18 cellular contexts compared by ENCODE assay signal in the genomic region with DNA sequence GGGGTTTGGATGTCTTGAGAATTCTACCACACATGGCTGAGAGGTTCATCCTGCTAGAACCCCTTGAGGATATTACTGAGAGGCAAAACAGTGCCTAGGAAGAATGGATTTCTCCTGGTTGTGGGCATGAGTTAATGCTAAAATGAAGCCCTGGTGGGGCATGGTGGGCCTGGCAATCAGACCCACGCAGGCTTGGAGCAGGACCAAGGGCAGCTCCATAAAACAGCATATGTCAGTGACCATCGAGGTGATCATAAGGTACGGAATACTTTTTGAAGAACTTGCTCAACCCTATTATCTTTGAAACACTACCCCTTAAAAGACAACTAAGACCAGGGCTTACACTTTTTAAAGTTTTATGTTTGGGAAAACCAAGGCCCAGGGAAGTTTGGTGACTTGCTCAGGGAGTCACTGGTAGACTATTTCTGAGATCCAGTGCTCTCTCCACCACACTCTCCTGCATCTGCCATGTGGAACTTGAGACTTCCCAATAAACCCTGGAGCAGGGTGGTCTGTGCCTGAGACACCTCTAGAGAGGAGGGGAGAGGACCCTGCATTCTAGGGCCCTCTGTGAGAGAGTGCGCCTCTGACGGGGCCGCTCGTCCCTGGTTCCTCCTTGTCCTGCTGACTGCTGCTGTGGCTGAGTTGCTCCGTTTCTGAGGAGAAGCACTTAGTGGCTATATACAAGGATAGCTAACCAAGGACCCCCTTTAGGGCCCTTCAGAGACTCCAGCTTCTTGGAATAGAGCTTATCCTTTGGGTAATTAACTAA. TPM values are rescaled to one million over a fixed set of nuclear protein-coding genes. Genes with fewer than 3 reads are reported as not detected.
DNase-seq lines count a peak whose midpoint lies in the region; ATAC-seq and TF ChIP-seq lines count a peak whose summit lies in the region.
"Had no signal": no experiment of that assay in that cellular context is flagged by ENCODE, and none has a peak within 500 bp of the region (broad histone marks: within the 10 kb centered on the region; RNA-seq: fewer than 3 reads in every experiment).

No MANE protein-coding gene starts in this region.

- WGBS in transverse colon (ENCODE audit: low coverage in 1 of 2), 2 donors, result 73% methylated on average over 8 of the region's 8 CpGs; no CpG with 5 or more reads in 1 of the 2 donors
- WGBS in body of pancreas, 2 donors, result 76 to 81% methylated on average over 8 of the region's 8 CpGs

- ATAC-seq in DND-41 (ENCODE audit: insufficient read depth, low read depth) (peak; percentile 1; the same call in 1 of the 3 replicates), sciatic nerve (peak; percentile 29), HG03342 (IDR thresholded peaks at IDR 0.05; ENCODE audit: unreplicated experiment) (no peak), body of pancreas (no peak), GM21528 (IDR thresholded peaks at IDR 0.05; ENCODE audit: low FRiP score, unreplicated experiment) (no peak)

- 0 out of 2 replicates have a peak overlapping the region, but pooled peaks have one; percentile 21 for H2AFZ ChIP-seq in DND-41 (ENCODE audit: low read depth, low read length)

- no peak for TF ChIP-seq POLR2A in transverse colon (IDR thresholded peaks at IDR 0.05)
- TF ChIP-seq POLR2A in body of pancreas (IDR thresholded peaks at IDR 0.05), result no peak

- H3K27ac ChIP-seq in AG04450 (ENCODE audit: low read depth, low read length), result peak overlapping the region; percentile 91
- peak overlapping the region; percentile 79 for H3K27ac ChIP-seq in DND-41 (ENCODE audit: low read length)
- peak overlapping the region in 1 of 4 donors; percentile 38 for H3K27ac ChIP-seq in transverse colon
- peak overlapping the region in 1 of 4 donors; percentile 58 for H3K27ac ChIP-seq in body of pancreas

- H3K4me2 ChIP-seq in DND-41 (ENCODE audit: insufficient read depth, low read length), result peak overlapping the region; percentile 56

- H3K27me3 ChIP-seq in AG04450 (ENCODE audit: control insufficient read depth, insufficient read depth, low read length) (no peaks in the 10 kb centered on the region), DND-41 (ENCODE audit: insufficient read depth, low read length, poor library complexity) (no peaks in the 10 kb centered on the region), adipocyte (replicated peaks; ENCODE audit: control insufficient read depth, insufficient read depth, low read length) (no peaks in the 10 kb centered on the region), transverse colon (no peaks in the 10 kb centered on the region), body of pancreas (no peaks in the 10 kb centered on the region)
- H3K27me3 ChIP-seq: breast epithelium, sigmoid colon had no signal

- no peaks in the 10 kb centered on the region for H3K9me3 ChIP-seq in AG04450 (ENCODE audit: control insufficient read depth, insufficient read depth, low read length)
- no peaks in the 10 kb centered on the region for H3K9me3 ChIP-seq in DND-41 (ENCODE audit: insufficient read depth, low read length, severe bottlenecking)
- no peaks in the 10 kb centered on the region for H3K9me3 ChIP-seq in adipocyte (ENCODE audit: control insufficient read depth, low read length)
- H3K9me3 ChIP-seq in transverse colon, result no peaks in the 10 kb centered on the region
- no peaks in the 10 kb centered on the region for H3K9me3 ChIP-seq in body of pancreas
- H3K9me3 ChIP-seq: breast epithelium, sigmoid colon had no signal

- in situ Hi-C loops in transverse colon (cut with MboI; ENCODE audit: low pct_ligation_motif_present in 1 of 4, low pct_unique_long_range_greater_than_20kb in 1 of 4, low sequenced_read_pairs in 3 of 4), result no loop called here

- H4K20me1 ChIP-seq in DND-41 (ENCODE audit: insufficient read depth, low read length), result no peaks in the 10 kb centered on the region

- CTCF ChIA-PET in AG04450 (lab: Charles Lee), result interaction anchor here (1.2 to 3.6 kb wide), 5 partner anchors 10 to 293 kb away, joined by 4 to 32 read pairs (median 17); no protein-coding TSS in a partner anchor

- H3K4me3 ChIP-seq in AG04450 (ENCODE audit: low read depth, low read length) (no peak overlapping the region), DND-41 (ENCODE audit: low read depth in 1 of 2, low read length in 2 of 2) (no peak overlapping the region), adipocyte (ENCODE audit: low read length) (no peak overlapping the region), transverse colon (no peak overlapping the region), body of pancreas (no peak overlapping the region)
- H3K4me3 ChIP-seq: breast epithelium, lung, sigmoid colon had no signal

- TF ChIP-seq CTCF in AG04450 (IDR thresholded peaks at IDR 0.05; ENCODE audit: low read depth, low read length) (no peak), DND-41 (IDR thresholded peaks at IDR 0.05; ENCODE audit: borderline replicate concordance, extremely low read depth, low read length, poor library complexity, severe bottlenecking) (no peak), transverse colon (IDR thresholded peaks at IDR 0.05) (no peak), body of pancreas (IDR thresholded peaks at IDR 0.05) (no peak)

- POLR2A ChIA-PET in AG04450 (lab: Yijun Ruan, JAX), result no interaction called here

- no peak for TF ChIP-seq EP300 in transverse colon (IDR thresholded peaks at IDR 0.05; ENCODE audit: low read depth)

- H3K79me2 ChIP-seq in DND-41 (ENCODE audit: insufficient read depth, low read length), result no peaks in the 10 kb centered on the region

- peak overlapping the region; percentile 40 for H3K9ac ChIP-seq in DND-41 (ENCODE audit: low read depth, low read length)
- H3K9ac ChIP-seq in adipocyte (ENCODE audit: low read length), result peak overlapping the region; percentile 79

- peaks cover 71% of the 10 kb centered on the region for H3K4me1 ChIP-seq in DND-41 (ENCODE audit: insufficient read depth, low read length)
- peaks cover 44% of the 10 kb centered on the region for H3K4me1 ChIP-seq in adipocyte (ENCODE audit: control insufficient read depth, insufficient read depth, low read length)
- H3K4me1 ChIP-seq in transverse colon, result peaks cover 8 to 22% (median 13%) of the 10 kb centered on the region in 4 donors
- H3K4me1 ChIP-seq in body of pancreas, result no peaks in the 10 kb centered on the region

- H3K36me3 ChIP-seq in DND-41 (ENCODE audit: insufficient read depth, low read length) (no peaks in the 10 kb centered on the region), adipocyte (ENCODE audit: control insufficient read depth, insufficient read depth, low read length, severe bottlenecking) (peaks cover 14% of the 10 kb centered on the region), transverse colon (no peaks in the 10 kb centered on the region), body of pancreas (replicated peaks in 1 of 2; ENCODE audit: insufficient read depth in 1 of 2, low read depth in 2 of 2) (no peaks in the 10 kb centered on the region)
- H3K36me3 ChIP-seq: breast epithelium, sigmoid colon had no signal

- intact Hi-C loops in sciatic nerve (cut with DNase I) (no loop called here), transverse colon (cut with DNase I; ENCODE audit: low total_unique reads) (no loop called here), body of pancreas (cut with DNase I) (no loop called here)

- DNase-seq in AG04450 (ENCODE audit: low read depth, low spot score) (no peak), DND-41 (no peak), adipocyte (ENCODE audit: low read depth) (no peak), sciatic nerve (ENCODE audit: low spot score) (no peak), transverse colon (no peak), body of pancreas (no peak)
- DNase-seq: effector memory CD8-positive, alpha-beta T cell; NCI-H2081; NCI-H748 treated with DMSO at 0.1 percent for 48 hours; sigmoid colon; T-helper 9 cell had no signal

RNA-seq across cellular contexts. Expression of a gene that starts 28.0 kb away (rescaled TPM):
- 2.9 and 3.6 TPM in 2 replicates for polyA plus RNA-seq in AG04450 (2011; rRNA removed)
- 3.3 and 3.4 TPM in 2 replicates for polyA minus RNA-seq in AG04450 (2011; rRNA and poly(A)+ RNA removed)
- total RNA-seq in sciatic nerve (13.2 TPM), transverse colon (1 to 10 TPM; 1.1 to 7.9 (median 5.1) TPM), body of pancreas (10 to 100 TPM; 11.7 to 41.5 TPM)
- total RNA-seq: activated CD4-positive, alpha-beta T cell treated with anti-CD3 and anti-CD28 coated beads, Interleukin-2, amount 10 ng/mL, durations not matched to agents 7 days and 5 days; CD4-positive, CD25-positive, alpha-beta regulatory T cell had no signal
- polyA plus RNA-seq: CD4-positive, CD25-positive, alpha-beta regulatory T cell; neural cell had no signal

Comparison
In these comparisons a context has a peak if more than half of its experiments do, and no peak if none do; other contexts are left out.
1. ATAC-seq: peak in DND-41 (single experiment) and sciatic nerve (single experiment); none in HG03342 (single experiment), body of pancreas (single experiment) and GM21528 (single experiment).